ENCODE assay signal across 1 cellular context in genomic region chr2:65396348-65397026, GRCh38.
TF ChIP-seq lines count a peak whose summit lies in the region.

No MANE protein-coding gene starts in this region.

TF ChIP-seq in HepG2, 621 proteins besides CTCF, POLR2A, EP300 and RAD21 (continued from another document and continues in another):
- TF ChIP-seq, protein P1, sequence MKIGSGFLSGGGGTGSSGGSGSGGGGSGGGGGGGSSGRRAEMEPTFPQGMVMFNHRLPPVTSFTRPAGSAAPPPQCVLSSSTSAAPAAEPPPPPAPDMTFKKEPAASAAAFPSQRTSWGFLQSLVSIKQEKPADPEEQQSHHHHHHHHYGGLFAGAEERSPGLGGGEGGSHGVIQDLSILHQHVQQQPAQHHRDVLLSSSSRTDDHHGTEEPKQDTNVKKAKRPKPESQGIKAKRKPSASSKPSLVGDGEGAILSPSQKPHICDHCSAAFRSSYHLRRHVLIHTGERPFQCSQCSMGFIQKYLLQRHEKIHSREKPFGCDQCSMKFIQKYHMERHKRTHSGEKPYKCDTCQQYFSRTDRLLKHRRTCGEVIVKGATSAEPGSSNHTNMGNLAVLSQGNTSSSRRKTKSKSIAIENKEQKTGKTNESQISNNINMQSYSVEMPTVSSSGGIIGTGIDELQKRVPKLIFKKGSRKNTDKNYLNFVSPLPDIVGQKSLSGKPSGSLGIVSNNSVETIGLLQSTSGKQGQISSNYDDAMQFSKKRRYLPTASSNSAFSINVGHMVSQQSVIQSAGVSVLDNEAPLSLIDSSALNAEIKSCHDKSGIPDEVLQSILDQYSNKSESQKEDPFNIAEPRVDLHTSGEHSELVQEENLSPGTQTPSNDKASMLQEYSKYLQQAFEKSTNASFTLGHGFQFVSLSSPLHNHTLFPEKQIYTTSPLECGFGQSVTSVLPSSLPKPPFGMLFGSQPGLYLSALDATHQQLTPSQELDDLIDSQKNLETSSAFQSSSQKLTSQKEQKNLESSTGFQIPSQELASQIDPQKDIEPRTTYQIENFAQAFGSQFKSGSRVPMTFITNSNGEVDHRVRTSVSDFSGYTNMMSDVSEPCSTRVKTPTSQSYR (CRISPR knock-in tag; IDR thresholded peaks at IDR 0.05; ENCODE audit: borderline replicate concordance) = peak; percentile 53; the same call in 1 of the 2 replicates
- TF ChIP-seq MLLT10 (CRISPR knock-in tag; IDR thresholded peaks at IDR 0.05) (no peak), TRIM22 (IDR thresholded peaks at IDR 0.05) (no peak), ZNF282 (IDR thresholded peaks at IDR 0.05; ENCODE audit: partially characterized antibody) (no peak), HMG20B (CRISPR knock-in tag; conservative IDR thresholded peaks at IDR 0.05) (peak; percentile 51; the same call in 1 of the 2 replicates), MYC (CRISPR knock-in tag; IDR thresholded peaks at IDR 0.05; ENCODE audit: borderline replicate concordance) (peak; percentile 39; the same call in 1 of the 2 replicates), KDM3A (CRISPR knock-in tag; IDR thresholded peaks at IDR 0.05; ENCODE audit: low read depth) (no peak), XRCC5 (optimal IDR thresholded peaks at IDR 0.05; ENCODE audit: low read length) (peak; percentile 71), DPF2 (CRISPR knock-in tag; IDR thresholded peaks at IDR 0.05; ENCODE audit: borderline replicate concordance, low read depth) (peak; percentile 83; the same call in 1 of the 2 replicates), MIER3 (CRISPR knock-in tag; IDR thresholded peaks at IDR 0.05; ENCODE audit: borderline replicate concordance) (peak; percentile 74; the same call in 1 of the 2 replicates), BRCA1 (CRISPR knock-in tag; IDR thresholded peaks at IDR 0.05) (no peak), ZNF724P (CRISPR knock-in tag; IDR thresholded peaks at IDR 0.05; ENCODE audit: borderline replicate concordance) (no peak), ZNF333 (CRISPR knock-in tag; IDR thresholded peaks at IDR 0.05; ENCODE audit: borderline replicate concordance) (peak; percentile 49; the same call in 1 of the 2 replicates), KDM2A (CRISPR knock-in tag; IDR thresholded peaks at IDR 0.05; ENCODE audit: borderline replicate concordance, low read depth) (peak; percentile 57), GABPB1 (CRISPR knock-in tag; IDR thresholded peaks at IDR 0.05) (no peak), PHF20 (CRISPR knock-in tag; IDR thresholded peaks at IDR 0.05) (no peak), ZNF788 (CRISPR knock-in tag; IDR thresholded peaks at IDR 0.05; ENCODE audit: borderline replicate concordance) (peak; percentile 66; the same call in 1 of the 2 replicates), ZSCAN9 (CRISPR knock-in tag; IDR thresholded peaks at IDR 0.05; ENCODE audit: borderline replicate concordance) (peak; percentile 76), SYNCRIP (IDR thresholded peaks at IDR 0.05; ENCODE audit: insufficient read depth, low read depth, low read length) (no peak), TFE3 (CRISPR knock-in tag; IDR thresholded peaks at IDR 0.05) (peak; percentile 73; the same call in 1 of the 2 replicates), RBM39 (IDR thresholded peaks at IDR 0.05; ENCODE audit: low read depth, low read length, poor library complexity, severe bottlenecking) (no peak), ZNF782 (CRISPR knock-in tag; IDR thresholded peaks at IDR 0.05; ENCODE audit: borderline replicate concordance) (no peak), SIN3A (IDR thresholded peaks at IDR 0.05; ENCODE audit: borderline replicate concordance, low read depth, low read length) (no peak), SALL1 (CRISPR knock-in tag; IDR thresholded peaks at IDR 0.05) (peak; percentile 99), ZNF652 (CRISPR knock-in tag; IDR thresholded peaks at IDR 0.05; ENCODE audit: borderline replicate concordance, low read depth) (peak; percentile 16; the same call in 1 of the 2 replicates), NFATC3 (CRISPR knock-in tag; IDR thresholded peaks at IDR 0.05) (peak; percentile 62; the same call in 1 of the 2 replicates), POLR2AphosphoS5 (IDR thresholded peaks at IDR 0.05; ENCODE audit: low read depth, low read length) (no peak), HOMEZ (CRISPR knock-in tag; IDR thresholded peaks at IDR 0.05; ENCODE audit: low read depth) (peak; percentile 89; the same call in 1 of the 2 replicates), MNT (IDR thresholded peaks at IDR 0.05) (no peak), SAFB2 (CRISPR knock-in tag; IDR thresholded peaks at IDR 0.05; ENCODE audit: borderline replicate concordance, low read depth) (no peak), NFAT5 (CRISPR knock-in tag; IDR thresholded peaks at IDR 0.05) (no peak), TBP (CRISPR knock-in tag; IDR thresholded peaks at IDR 0.05) (no peak), NFRKB (IDR thresholded peaks at IDR 0.05) (no peak), ZNF781 (CRISPR knock-in tag; IDR thresholded peaks at IDR 0.05; ENCODE audit: borderline replicate concordance, not compliant biosample characterization) (no peak), THRA (CRISPR knock-in tag; IDR thresholded peaks at IDR 0.05; ENCODE audit: borderline replicate concordance) (peak; percentile 69), NR2F1 (CRISPR knock-in tag; IDR thresholded peaks at IDR 0.05) (no peak), PAXIP1 (CRISPR knock-in tag; conservative IDR thresholded peaks at IDR 0.05) (peak; percentile 96), SP4 (CRISPR knock-in tag; IDR thresholded peaks at IDR 0.05) (no peak)
- TF ChIP-seq, protein P2, sequence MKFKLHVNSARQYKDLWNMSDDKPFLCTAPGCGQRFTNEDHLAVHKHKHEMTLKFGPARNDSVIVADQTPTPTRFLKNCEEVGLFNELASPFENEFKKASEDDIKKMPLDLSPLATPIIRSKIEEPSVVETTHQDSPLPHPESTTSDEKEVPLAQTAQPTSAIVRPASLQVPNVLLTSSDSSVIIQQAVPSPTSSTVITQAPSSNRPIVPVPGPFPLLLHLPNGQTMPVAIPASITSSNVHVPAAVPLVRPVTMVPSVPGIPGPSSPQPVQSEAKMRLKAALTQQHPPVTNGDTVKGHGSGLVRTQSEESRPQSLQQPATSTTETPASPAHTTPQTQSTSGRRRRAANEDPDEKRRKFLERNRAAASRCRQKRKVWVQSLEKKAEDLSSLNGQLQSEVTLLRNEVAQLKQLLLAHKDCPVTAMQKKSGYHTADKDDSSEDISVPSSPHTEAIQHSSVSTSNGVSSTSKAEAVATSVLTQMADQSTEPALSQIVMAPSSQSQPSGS (CRISPR knock-in tag; IDR thresholded peaks at IDR 0.05) = peak; percentile 47; the same call in 1 of the 2 replicates
